ENCODE assay signal across 24 cellular contexts in genomic region chr15:83762367-83762766, GRCh38.
DNase-seq lines count a peak whose midpoint lies in the region; ATAC-seq and TF ChIP-seq lines count a peak whose summit lies in the region.
"Had no signal": no experiment of that assay in that cellular context is flagged by ENCODE, and none has a peak within 500 bp of the region (broad histone marks: within the 10 kb centered on the region; RNA-seq: fewer than 3 reads in every experiment).

No MANE protein-coding gene starts in this region.

- CTCF ChIA-PET in HCT116 (lab: Charles Lee), result no interaction called here

- RAD21 ChIA-PET in HCT116 (lab: Charles Lee; ENCODE audit: low non-redundant PET in 1 of 2, low total read pairs in 2 of 2, uncharacterized antibody in 2 of 2, unreplicated experiment in 2 of 2), result no interaction called here

- H3K9me3 ChIP-seq in HCT116 (ENCODE audit: control insufficient read depth in 1 of 2, insufficient read depth in 1 of 2, low read depth in 1 of 2, low read length in 2 of 2) (no peaks in the 10 kb centered on the region), neural progenitor cell (ENCODE audit: low read depth) (no peaks in the 10 kb centered on the region), T-helper 17 cell (ENCODE audit: control insufficient read depth, low read length, poor library complexity, severe bottlenecking) (no peaks in the 10 kb centered on the region)
- H3K9me3 ChIP-seq: BE2C, SK-N-SH had no signal

- H3K4me2 ChIP-seq in HCT116 (ENCODE audit: low read length) (no peak overlapping the region), neural progenitor cell (no peak overlapping the region)
- H3K4me2 ChIP-seq: SK-N-SH had no signal

- H3F3A ChIP-seq in neural progenitor cell (ENCODE audit: low read depth), result no peaks in the 10 kb centered on the region

- H3K27me3 Mint-ChIP-seq in neural progenitor cell (ENCODE audit: insufficient read depth, low read depth) (no peaks in the 10 kb centered on the region), T-helper 17 cell (peaks cover 12% of the 10 kb centered on the region)

- H2AFZ ChIP-seq in HCT116 (ENCODE audit: low read depth, low read length, poor library complexity, severe bottlenecking) (no peak overlapping the region), neural progenitor cell (replicated peaks) (no peak overlapping the region)

- peak overlapping the region; percentile 30 for H3K27ac Mint-ChIP-seq in neural progenitor cell
- H3K27ac Mint-ChIP-seq in T-helper 17 cell, result no peak overlapping the region
- H3K27ac Mint-ChIP-seq: T-helper 1 cell treated with Interleukin-12 subunit alpha and Interleukin-12 subunit beta and Interleukin-4 antibody, amounts not matched to agents 30 μg/mL and 1 μg/mL, for 36 hours had no signal

- POLR2A ChIA-PET in HCT116 (lab: Charles Lee), result no interaction called here

- no TSS peak for BruUV-seq in HCT116 (replicated peaks; lab: Mats Ljungman, UMichigan)

- H3K27me3 ChIP-seq in HCT116 (ENCODE audit: insufficient read depth, low read length) (no peaks in the 10 kb centered on the region; the same call in 1 of the 2 replicates), neural progenitor cell (no peaks in the 10 kb centered on the region)
- H3K27me3 ChIP-seq: BE2C had no signal

- no peaks in the 10 kb centered on the region for H3K4me1 ChIP-seq in HCT116 (ENCODE audit: control insufficient read depth in 1 of 2, insufficient read depth in 2 of 2, low read length in 2 of 2)
- no peaks in the 10 kb centered on the region for H3K4me1 ChIP-seq in neural progenitor cell
- H3K4me1 ChIP-seq: BE2C had no signal

- H3K4me3 ChIP-seq in HCT116 (replicated peaks in 1 of 2; ENCODE audit: low read depth in 1 of 2, low read length in 2 of 2) (no peak overlapping the region), neural progenitor cell (no peak overlapping the region)

- ATAC-seq in HCT116, result peak; percentile 34; the same call in 1 of the 2 replicates
- no peak for ATAC-seq in T-helper 17 cell
- ATAC-seq: Panc1 had no signal

- H3K9ac ChIP-seq in HCT116 (ENCODE audit: low read length) (no peak overlapping the region), neural progenitor cell (no peak overlapping the region)
- H3K9ac ChIP-seq: SK-N-SH had no signal

- no peak for TF ChIP-seq RAD21 in HCT116 (IDR thresholded peaks at IDR 0.05; ENCODE audit: low read depth)

- no peak for TF ChIP-seq CTCF in HCT116 (IDR thresholded peaks at IDR 0.05 in 2 of 3, conservative IDR thresholded peaks at IDR 0.05 in 1 of 3; ENCODE audit: borderline replicate concordance in 1 of 3, insufficient read depth in 1 of 3, low read depth in 2 of 3, low read length in 2 of 3)
- TF ChIP-seq CTCF in neural progenitor cell (IDR thresholded peaks at IDR 0.05), result no peak

- peaks cover 7% of the 10 kb centered on the region for H3K9me3 Mint-ChIP-seq in neural progenitor cell

- peak; percentile 1 for DNase-seq in DMS 273 (lab: John Stamatoyannopoulos, UW; ENCODE audit: unreplicated experiment)
- no peak for DNase-seq in DMS 273 treated with DMSO at 0.1 percent for 48 hours (lab: John Stamatoyannopoulos, UW)
- DNase-seq in HCT116 (ENCODE audit: low read depth, low spot score), result no peak
- peak; percentile 40 for DNase-seq in SK-MEL-5 (ENCODE audit: low read depth, low spot score)
- no peak for DNase-seq in neural progenitor cell (ENCODE audit: low spot score)
- DNase-seq in NCI-H1694 treated with DMSO at 0.1 percent for 48 hours (lab: John Stamatoyannopoulos, UW), result no peak
- DNase-seq in T-helper 17 cell, result no peak
- DNase-seq: 8988T, ACHN, BE2C, Calu3, KG1, NCI-H1092, NCI-H1417 treated with DMSO at 0.1 percent for 48 hours, NCI-H187, NCI-H2081 treated with DMSO at 0.1 percent for 48 hours, NCI-H446, NCI-H524 treated with DMSO at 0.1 percent for 48 hours, NCI-H82, SIG-M5, SK-N-SH, SW 1271 had no signal

- no peaks in the 10 kb centered on the region for H3K36me3 Mint-ChIP-seq in neural progenitor cell
- no peaks in the 10 kb centered on the region for H3K36me3 Mint-ChIP-seq in T-helper 17 cell (ENCODE audit: low read depth)

- no peak for TF ChIP-seq POLR2A in HCT116 (IDR thresholded peaks at IDR 0.05; ENCODE audit: borderline replicate concordance, extremely low read depth, insufficient read depth, insufficient read length)

- intact Hi-C loops in HCT116 (cut with micrococcal nuclease), result no loop called here

- no peak overlapping the region for H3K4me3 Mint-ChIP-seq in neural progenitor cell
- no peak overlapping the region for H3K4me3 Mint-ChIP-seq in T-helper 17 cell
- H3K4me3 Mint-ChIP-seq: T-helper 1 cell treated with Interleukin-12 subunit alpha and Interleukin-12 subunit beta and Interleukin-4 antibody, amounts not matched to agents 30 μg/mL and 1 μg/mL, for 36 hours had no signal

- H4K20me1 ChIP-seq in HCT116 (ENCODE audit: insufficient read depth) (no peaks in the 10 kb centered on the region), neural progenitor cell (ENCODE audit: low read depth) (no peaks in the 10 kb centered on the region)

- in situ Hi-C loops in SK-MEL-5 (cut with HindIII; ENCODE audit: low pct_unique_long_range_greater_than_20kb, low sequenced_read_pairs), result no loop called here

- no peaks in the 10 kb centered on the region for H3K9me2 ChIP-seq in HCT116 (ENCODE audit: insufficient read depth)
- H3K9me2 ChIP-seq: SK-N-SH had no signal

- no peaks in the 10 kb centered on the region for H3K79me2 ChIP-seq in HCT116 (ENCODE audit: insufficient read depth, low read length)
- H3K79me2 ChIP-seq in neural progenitor cell (ENCODE audit: low read depth), result no peaks in the 10 kb centered on the region

- no peaks in the 10 kb centered on the region for H3K4me1 Mint-ChIP-seq in neural progenitor cell
- H3K4me1 Mint-ChIP-seq in T-helper 17 cell, result no peaks in the 10 kb centered on the region

- H3K27ac ChIP-seq in HCT116 (ENCODE audit: low read depth, low read length), result no peak overlapping the region
- H3K27ac ChIP-seq in neural progenitor cell, result no peak overlapping the region

- no peaks in the 10 kb centered on the region for H3K36me3 ChIP-seq in HCT116 (ENCODE audit: control insufficient read depth in 1 of 2, insufficient read depth in 2 of 2, low read length in 2 of 2)
- no peaks in the 10 kb centered on the region for H3K36me3 ChIP-seq in neural progenitor cell
- H3K36me3 ChIP-seq: BE2C had no signal

TF ChIP-seq in HCT116, 20 proteins besides CTCF, POLR2A, EP300 and RAD21 (continues in another document):
- no peak for TF ChIP-seq JUND (IDR thresholded peaks at IDR 0.05)
- no peak for TF ChIP-seq FOSL1 (IDR thresholded peaks at IDR 0.05; ENCODE audit: low read depth)
- TF ChIP-seq SP1 (IDR thresholded peaks at IDR 0.05; ENCODE audit: low read depth), result no peak
- TF ChIP-seq ELF1 (IDR thresholded peaks at IDR 0.05; ENCODE audit: borderline replicate concordance, low read depth), result no peak
- no peak for TF ChIP-seq POLR2AphosphoS5 (IDR thresholded peaks at IDR 0.05; ENCODE audit: low read depth, low read length)
- no peak for TF ChIP-seq SRF (IDR thresholded peaks at IDR 0.05; ENCODE audit: low read depth)
- TF ChIP-seq ATF3 (IDR thresholded peaks at IDR 0.05), result no peak
- no peak for TF ChIP-seq MAX (IDR thresholded peaks at IDR 0.05)
- no peak for TF ChIP-seq CBX3 (IDR thresholded peaks at IDR 0.05; ENCODE audit: low read depth)
- no peak for TF ChIP-seq SIN3A (IDR thresholded peaks at IDR 0.05; ENCODE audit: low read depth)
- TF ChIP-seq CEBPB (IDR thresholded peaks at IDR 0.05; ENCODE audit: low read depth), result no peak
- no peak for TF ChIP-seq EZH2 (IDR thresholded peaks at IDR 0.05)
- TF ChIP-seq ZBTB33 (IDR thresholded peaks at IDR 0.05; ENCODE audit: extremely low read depth, insufficient replicate concordance, low read length), result no peak
- no peak for TF ChIP-seq TCF7L2 (IDR thresholded peaks at IDR 0.05; ENCODE audit: borderline replicate concordance, extremely low read depth, insufficient read depth, insufficient read length)
- TF ChIP-seq ZFX (IDR thresholded peaks at IDR 0.05), result no peak
- no peak for TF ChIP-seq ZNF274 (IDR thresholded peaks at IDR 0.05; ENCODE audit: low read depth, low read length)
- no peak for TF ChIP-seq EZH2phosphoT487 (IDR thresholded peaks at IDR 0.05; ENCODE audit: borderline replicate concordance)
- TF ChIP-seq EGR1 (IDR thresholded peaks at IDR 0.05; ENCODE audit: low read depth), result no peak
- TF ChIP-seq YY1 (IDR thresholded peaks at IDR 0.05; ENCODE audit: extremely low read depth, insufficient replicate concordance, low read depth, low read length), result no peak

Comparison
In these comparisons a context has a peak if more than half of its experiments do, and no peak if none do; other contexts are left out.
1. DNase-seq: peak in DMS 273 (single experiment) and SK-MEL-5 (single experiment); none in DMS 273 treated with DMSO at 0.1 percent for 48 hours (single experiment), HCT116 (single experiment), neural progenitor cell (single experiment), NCI-H1694 treated with DMSO at 0.1 percent for 48 hours (single experiment) and T-helper 17 cell (0 of 3).